Comparison of ENCODE assay signal across 8 cellular contexts in genomic region chr9:135500525-135501260, GRCh38. TPM values are rescaled to one million over a fixed set of nuclear protein-coding genes. Genes with fewer than 3 reads are reported as not detected.
DNase-seq lines count a peak whose midpoint lies in the region; ATAC-seq and TF ChIP-seq lines count a peak whose summit lies in the region.

Gene MRPS2, plus strand, starts transcription at chr9:135500682. Its CDS starts 29 bp downstream, at chr9:135500711.

- intact Hi-C loops in Calu3 (cut with micrococcal nuclease; ENCODE audit: unreplicated experiment) = no loop called here

- no peaks in the 10 kb centered on the region for H3K9me3 ChIP-seq in HUES6 (ENCODE audit: control insufficient read depth, insufficient read depth, low read depth, low read length)

- TF ChIP-seq CTCF in Calu3 (IDR thresholded peaks at IDR 0.05; ENCODE audit: unreplicated experiment) (peak; percentile 56), nephron (IDR thresholded peaks at IDR 0.05; ENCODE audit: unreplicated experiment in 3 of 3) (peak; percentile 87 to 96 (median 88))

- H3K27me3 Mint-ChIP-seq in Calu3 (ENCODE audit: unreplicated experiment) = no peaks in the 10 kb centered on the region
- H3K27me3 Mint-ChIP-seq in activated T-helper 17 cell treated with anti-CD3 and anti-CD28 coated beads, Interleukin-2, amount 50 U/mL, for 72 hours = no peaks in the 10 kb centered on the region
- no peaks in the 10 kb centered on the region for H3K27me3 Mint-ChIP-seq in nephron (ENCODE audit: low read depth)

- H3K27ac Mint-ChIP-seq in Calu3 (ENCODE audit: unreplicated experiment) (peak within 1 kb of the TSS; percentile 74), nephron (peak within 1 kb of the TSS in 1 of 3 experiments; percentile 90)
- H3K27ac Mint-ChIP-seq in activated T-helper 17 cell treated with anti-CD3 and anti-CD28 coated beads, Interleukin-2, amount 50 U/mL, for 72 hours = peak within 1 kb of the TSS; percentile 78

- peak within 1 kb of the TSS; percentile 93 for H3K9ac ChIP-seq in HUES6 (ENCODE audit: low read length)

- CTCF ChIA-PET in Calu3 (lab: Charles Lee) = no interaction called here

- DNase-seq in Calu3 (peak; percentile 87), RPMI7951 (ENCODE audit: low read depth) (peak; percentile 77), fibroblast of peridontal ligament (ENCODE audit: extremely low read depth) (peak; percentile 73)
- peak; percentile 90 for DNase-seq in stimulated activated naive CD8-positive, alpha-beta T cell treated with anti-CD3 and anti-CD28 coated beads, Interleukin-15, Interleukin-2, amounts not matched to agents 100 U/mL and 50 U/mL, for 24 hours

- H3K4me3 Mint-ChIP-seq in Calu3 (ENCODE audit: low read depth, unreplicated experiment) = peak within 1 kb of the TSS; percentile 87
- peak within 1 kb of the TSS; percentile 81 for H3K4me3 Mint-ChIP-seq in activated T-helper 17 cell treated with anti-CD3 and anti-CD28 coated beads, Interleukin-2, amount 50 U/mL, for 72 hours
- H3K4me3 Mint-ChIP-seq in nephron = peak within 1 kb of the TSS; percentile 92 to 94 (median 93)

- ATAC-seq in GM21381 (IDR thresholded peaks at IDR 0.05; ENCODE audit: unreplicated experiment) = peak; percentile 80
- ATAC-seq in activated T-helper 17 cell treated with anti-CD3 and anti-CD28 coated beads, Interleukin-2, amount 50 U/mL, for 72 hours (replicated peaks) = peak; percentile 96
- ATAC-seq in stimulated activated naive CD8-positive, alpha-beta T cell treated with anti-CD3 and anti-CD28 coated beads, Interleukin-15, Interleukin-2, amounts not matched to agents 100 U/mL and 50 U/mL, for 24 hours = peak; percentile 91

- peaks cover 38% of the 10 kb centered on the region for H3K36me3 ChIP-seq in HUES6 (ENCODE audit: control insufficient read depth, insufficient read depth, low read length)

- H3K9me3 Mint-ChIP-seq in Calu3 (ENCODE audit: low read depth, unreplicated experiment) = no peaks in the 10 kb centered on the region
- no peaks in the 10 kb centered on the region for H3K9me3 Mint-ChIP-seq in activated T-helper 17 cell treated with anti-CD3 and anti-CD28 coated beads, Interleukin-2, amount 50 U/mL, for 72 hours
- H3K9me3 Mint-ChIP-seq in nephron = no peaks in the 10 kb centered on the region

- H3K27me3 ChIP-seq in HUES6 (ENCODE audit: control insufficient read depth, insufficient read depth, low read length) = no peaks in the 10 kb centered on the region; the same call in 1 of the 2 replicates

- peak within 1 kb of the TSS; percentile 96 for H3K4me3 ChIP-seq in HUES6 (ENCODE audit: low read depth, low read length)

- no TSS peak for BruUV-seq in Calu3 (replicated peaks; lab: Mats Ljungman, UMichigan)

- H3K27ac ChIP-seq in HUES6 (ENCODE audit: low read depth, low read length) = peak within 1 kb of the TSS; percentile 92

- H3K4me1 Mint-ChIP-seq in Calu3 (ENCODE audit: low read depth, unreplicated experiment) = no peaks in the 10 kb centered on the region
- no peaks in the 10 kb centered on the region for H3K4me1 Mint-ChIP-seq in activated T-helper 17 cell treated with anti-CD3 and anti-CD28 coated beads, Interleukin-2, amount 50 U/mL, for 72 hours
- H3K4me1 Mint-ChIP-seq in nephron = peaks cover 5% of the 10 kb centered on the region

- H3K36me3 Mint-ChIP-seq in Calu3 (ENCODE audit: insufficient read depth, unreplicated experiment) (peaks cover 44% of the 10 kb centered on the region), nephron (ENCODE audit: low read depth) (peaks cover 17% of the 10 kb centered on the region)
- H3K36me3 Mint-ChIP-seq in activated T-helper 17 cell treated with anti-CD3 and anti-CD28 coated beads, Interleukin-2, amount 50 U/mL, for 72 hours (ENCODE audit: low read depth) = peaks cover 39% of the 10 kb centered on the region

- peaks cover 11% of the 10 kb centered on the region for H3K4me1 ChIP-seq in HUES6 (ENCODE audit: control insufficient read depth, insufficient read depth, low read length)

RNA-seq across cellular contexts. Expression of gene MRPS2, which starts in this region (rescaled TPM):
- total RNA-seq in Calu3 (2022) = 31.9 and 37.7 TPM in 2 replicates
- 18.1 and 25.2 TPM in 2 replicates for total RNA-seq in RPMI7951 (2014; rRNA removed; shearing (Covaris generic))
- total RNA-seq in activated T-helper 17 cell treated with anti-CD3 and anti-CD28 coated beads, Interleukin-2, amount 50 U/mL, for 72 hours = 10 to 100 TPM; 29.9 to 48.6 TPM

Comparison
In these comparisons a context has a peak if more than half of its experiments do, and no peak if none do; other contexts are left out.
1. Peak in every context shown above with its lines: DNase-seq, ATAC-seq, H3K4me3 ChIP-seq and H3K27ac ChIP-seq.